In genomic region chr1:99503276-99503747, GRCh38 we compare ENCODE assay signal across 16 cellular contexts.
DNase-seq lines count a peak whose midpoint lies in the region; ATAC-seq and TF ChIP-seq lines count a peak whose summit lies in the region.
"Had no signal": no experiment of that assay in that cellular context is flagged by ENCODE, and none has a peak within 500 bp of the region (broad histone marks: within the 10 kb centered on the region; RNA-seq: fewer than 3 reads in every experiment).

No MANE protein-coding gene starts in this region.

- in situ Hi-C loops in SK-MEL-5 (cut with HindIII; ENCODE audit: low pct_unique_long_range_greater_than_20kb, low sequenced_read_pairs) = no loop called here

- no peak overlapping the region for H2AK5ac ChIP-seq in mesenchymal stem cell (ENCODE audit: low read length, severe bottlenecking)

- H3K79me1 ChIP-seq in mesenchymal stem cell (replicated peaks; ENCODE audit: low read length, poor library complexity, severe bottlenecking) = no peaks in the 10 kb centered on the region

- no peak overlapping the region for H3K27ac Mint-ChIP-seq in CD14-positive monocyte
- H3K27ac Mint-ChIP-seq: activated CD4-positive, alpha-beta T cell treated with anti-CD3 and anti-CD28 coated beads, Interleukin-2, amount 10 ng/mL, durations not matched to agents 7 days and 5 days; activated T-helper 17 cell treated with anti-CD3 and anti-CD28 coated beads, Interleukin-2, amount 50 U/mL, for 72 hours had no signal

- no peak for ATAC-seq in GM18868 (IDR thresholded peaks at IDR 0.05; ENCODE audit: unreplicated experiment)
- no peak for ATAC-seq in GM21367 (IDR thresholded peaks at IDR 0.05; ENCODE audit: unreplicated experiment)
- ATAC-seq: activated T-helper 17 cell treated with anti-CD3 and anti-CD28 coated beads, Interleukin-2, amount 50 U/mL, for 72 hours had no signal

- no peak overlapping the region for H3K4me3 Mint-ChIP-seq in CD14-positive monocyte
- H3K4me3 Mint-ChIP-seq: activated CD4-positive, alpha-beta T cell treated with anti-CD3 and anti-CD28 coated beads, Interleukin-2, amount 10 ng/mL, durations not matched to agents 7 days and 5 days; activated T-helper 17 cell treated with anti-CD3 and anti-CD28 coated beads, Interleukin-2, amount 50 U/mL, for 72 hours had no signal

- H3K4me1 Mint-ChIP-seq in CD14-positive monocyte = no peaks in the 10 kb centered on the region
- H3K4me1 Mint-ChIP-seq: activated CD4-positive, alpha-beta T cell treated with anti-CD3 and anti-CD28 coated beads, Interleukin-2, amount 10 ng/mL, durations not matched to agents 7 days and 5 days; activated T-helper 17 cell treated with anti-CD3 and anti-CD28 coated beads, Interleukin-2, amount 50 U/mL, for 72 hours had no signal

- H3K23ac ChIP-seq in mesenchymal stem cell (ENCODE audit: low read length in 2 of 2) = no peak overlapping the region

- WGBS in mesenchymal stem cell = 46% methylated on average over 2 of the region's 4 CpGs

- peaks cover 0 to 6% (median 2%) of the 10 kb centered on the region in 3 donors for H3K27me3 Mint-ChIP-seq in CD14-positive monocyte (ENCODE audit: low read depth in 3 of 3)
- H3K27me3 Mint-ChIP-seq: activated CD4-positive, alpha-beta T cell treated with anti-CD3 and anti-CD28 coated beads, Interleukin-2, amount 10 ng/mL, durations not matched to agents 7 days and 5 days; activated T-helper 17 cell treated with anti-CD3 and anti-CD28 coated beads, Interleukin-2, amount 50 U/mL, for 72 hours had no signal

- H4K91ac ChIP-seq in mesenchymal stem cell (ENCODE audit: low read length) = no peak overlapping the region

- peak; percentile 20 for DNase-seq in AG09309 (ENCODE audit: low read depth)
- DNase-seq in SK-MEL-5 (ENCODE audit: low read depth, low spot score) = peak; percentile 98
- peak; percentile 82 for DNase-seq in fibroblast of mammary gland (ENCODE audit: low read depth)
- DNase-seq in mesenchymal stem cell = peak; percentile 84
- DNase-seq in CD14-positive monocyte (ENCODE audit: low spot score) = no peak
- no peak for DNase-seq in activated CD4-positive, alpha-beta T cell treated with anti-CD3 and anti-CD28 coated beads for 1 hour
- DNase-seq: activated CD4-positive, alpha-beta T cell treated with anti-CD3 and anti-CD28 coated beads, Interleukin-2, amount 10 ng/mL, durations not matched to agents 7 days and 5 days; cerebellar nuclear complex; DMS53; PC-9; T-helper 2 cell had no signal

- H2AFZ ChIP-seq in mesenchymal stem cell (ENCODE audit: low read depth, low read length) = no peak overlapping the region
- H2AFZ ChIP-seq: PC-9 had no signal

- peaks cover 3 to 10% (median 7%) of the 10 kb centered on the region in 7 donors for H3K9me3 Mint-ChIP-seq in CD14-positive monocyte
- H3K9me3 Mint-ChIP-seq: activated T-helper 17 cell treated with anti-CD3 and anti-CD28 coated beads, Interleukin-2, amount 50 U/mL, for 72 hours had no signal

- H3K18ac ChIP-seq in mesenchymal stem cell (ENCODE audit: low read depth in 1 of 2, low read length in 2 of 2) = no peak overlapping the region

- no peak overlapping the region for H3K4me2 ChIP-seq in mesenchymal stem cell (ENCODE audit: low read length, poor library complexity, severe bottlenecking)
- H3K4me2 ChIP-seq: PC-9 had no signal

- H3K27ac ChIP-seq in mesenchymal stem cell (ENCODE audit: low read length, poor library complexity, severe bottlenecking) = no peak overlapping the region
- H3K27ac ChIP-seq: gastrocnemius medialis, PC-9, vagina had no signal

- H3K9me3 ChIP-seq in mesenchymal stem cell (ENCODE audit: control insufficient read depth, low read length) = no peaks in the 10 kb centered on the region
- H3K9me3 ChIP-seq: gastrocnemius medialis, vagina had no signal

- H3K9ac ChIP-seq in mesenchymal stem cell (ENCODE audit: low read length) = no peak overlapping the region

- no peak overlapping the region for H2BK12ac ChIP-seq in mesenchymal stem cell (ENCODE audit: low read length in 2 of 2)

- no peaks in the 10 kb centered on the region for H3K4me1 ChIP-seq in mesenchymal stem cell (ENCODE audit: control insufficient read depth, insufficient read depth, low read depth, low read length)
- H3K4me1 ChIP-seq: gastrocnemius medialis, vagina had no signal

- H3K4ac ChIP-seq in mesenchymal stem cell (ENCODE audit: low read depth in 1 of 2, low read length in 2 of 2) = no peak overlapping the region

- intact Hi-C loops in CD14-positive monocyte (cut with micrococcal nuclease) = no loop called here

- H3K14ac ChIP-seq in mesenchymal stem cell (ENCODE audit: low read length in 2 of 2) = no peak overlapping the region

- no peak overlapping the region for H2BK15ac ChIP-seq in mesenchymal stem cell (ENCODE audit: low read depth, poor library complexity, severe bottlenecking)

- H2BK120ac ChIP-seq in mesenchymal stem cell (ENCODE audit: low read depth, low read length) = no peak overlapping the region

- no peak overlapping the region for H2BK5ac ChIP-seq in mesenchymal stem cell (ENCODE audit: low read depth, low read length, poor library complexity, severe bottlenecking)

- H3K36me3 ChIP-seq in mesenchymal stem cell (ENCODE audit: control insufficient read depth in 1 of 2, insufficient read depth in 2 of 2, low read depth in 1 of 2, low read length in 2 of 2) = peaks cover 0 to 3% of the 10 kb centered on the region in 2 experiments
- H3K36me3 ChIP-seq: gastrocnemius medialis, vagina had no signal

- no peak overlapping the region for H3K4me3 ChIP-seq in AG09309 (ENCODE audit: control insufficient read depth, low read depth, low read length)
- H3K4me3 ChIP-seq in fibroblast of mammary gland (ENCODE audit: control insufficient read depth, low read depth, low read length) = no peak overlapping the region
- no peak overlapping the region for H3K4me3 ChIP-seq in mesenchymal stem cell (ENCODE audit: insufficient read depth in 1 of 2, low read depth in 1 of 2, low read length in 2 of 2)
- H3K4me3 ChIP-seq: gastrocnemius medialis, PC-9, vagina had no signal

- no peak for TF ChIP-seq CTCF in AG09309 (IDR thresholded peaks at IDR 0.05; ENCODE audit: control insufficient read depth, insufficient read depth, low read depth, low read length, missing control alignments)
- TF ChIP-seq CTCF in fibroblast of mammary gland (conservative IDR thresholded peaks at IDR 0.05; ENCODE audit: control insufficient read depth, insufficient read depth, low read depth, low read length) = no peak
- TF ChIP-seq CTCF in CD14-positive monocyte (IDR thresholded peaks at IDR 0.05) = no peak

- H4K8ac ChIP-seq in mesenchymal stem cell (ENCODE audit: low read length) = no peak overlapping the region

- H3K36me3 Mint-ChIP-seq in CD14-positive monocyte = no peaks in the 10 kb centered on the region

- H3K27me3 ChIP-seq in mesenchymal stem cell (ENCODE audit: control insufficient read depth in 1 of 2, insufficient read depth in 1 of 2, low read length in 2 of 2) = no peaks in the 10 kb centered on the region
- H3K27me3 ChIP-seq: gastrocnemius medialis, vagina had no signal

Comparison
In these comparisons a context has a peak if more than half of its experiments do, and no peak if none do; other contexts are left out.
1. DNase-seq: peak in AG09309 (single experiment), SK-MEL-5 (single experiment), fibroblast of mammary gland (single experiment) and mesenchymal stem cell (single experiment); none in CD14-positive monocyte (single experiment) and activated CD4-positive, alpha-beta T cell treated with anti-CD3 and anti-CD28 coated beads for 1 hour (single experiment).